Comparison of ENCODE assay signal across 19 cellular contexts in genomic region chr11:98568011-98568410, GRCh38.
A peak's percentile ranks its signal among the peaks of the same experiment; 100 is the strongest.
DNase-seq lines count a peak whose midpoint lies in the region; ATAC-seq and TF ChIP-seq lines count a peak whose summit lies in the region.
"Had no signal": no experiment of that assay in that cellular context is flagged by ENCODE, and none has a peak within 500 bp of the region (broad histone marks: within the 10 kb centered on the region; RNA-seq: fewer than 3 reads in every experiment).

No MANE protein-coding gene starts in this region.

- intact Hi-C loops in Right ventricle myocardium inferior (cut with DNase I): no loop called here

- H3K4me3 ChIP-seq in RWPE2 (ENCODE audit: severe bottlenecking): no peak overlapping the region
- H3K4me3 ChIP-seq in epithelial cell of proximal tubule (ENCODE audit: low read depth, low read length): no peak overlapping the region
- H3K4me3 ChIP-seq: esophagus muscularis mucosa, heart right ventricle, lower lobe of right lung, SK-N-MC, uterus had no signal

- no peaks in the 10 kb centered on the region for H3K27me3 ChIP-seq in RWPE2 (ENCODE audit: insufficient read depth, poor library complexity, severe bottlenecking)
- H3K27me3 ChIP-seq: esophagus muscularis mucosa, heart right ventricle, uterus had no signal

- peak; percentile 76 for ATAC-seq in RWPE2 (ENCODE audit: low read depth)
- no peak for ATAC-seq in Right ventricle myocardium inferior
- ATAC-seq: heart right ventricle, lower lobe of right lung had no signal

- DNase-seq in D341Med (ENCODE audit: low spot score) (peak; percentile 66), M059J (ENCODE audit: low read depth) (peak; percentile 11), RWPE2 (ENCODE audit: low spot score) (no peak), epithelial cell of proximal tubule (ENCODE audit: low read depth) (peak; percentile 7), amygdala (lab: John Stamatoyannopoulos, UW) (no peak), putamen (ENCODE audit: low spot score) (no peak), Right ventricle myocardium inferior (ENCODE audit: missing footprints) (no peak), type B pancreatic cell (ENCODE audit: extremely low spot score, unreplicated experiment) (no peak)
- DNase-seq: activated CD4-positive, alpha-beta T cell treated with anti-CD3 and anti-CD28 coated beads, Interleukin-2, amount 10 ng/mL, durations not matched to agents 7 days and 5 days; aorta; CD4-positive, alpha-beta memory T cell; heart right ventricle; lower lobe of right lung; NCI-H526 treated with DMSO at 0.1 percent for 48 hours; T1000; uterus had no signal

- H3K36me3 ChIP-seq in RWPE2 (ENCODE audit: low read depth): no peaks in the 10 kb centered on the region
- H3K36me3 ChIP-seq: esophagus muscularis mucosa, heart right ventricle, lower lobe of right lung, uterus had no signal

- H3K9me3 ChIP-seq in RWPE2 (ENCODE audit: severe bottlenecking): no peaks in the 10 kb centered on the region
- H3K9me3 ChIP-seq: esophagus muscularis mucosa, heart right ventricle, lower lobe of right lung, uterus had no signal

- H3K27ac ChIP-seq in RWPE2 (ENCODE audit: poor library complexity, severe bottlenecking): no peak overlapping the region
- H3K27ac ChIP-seq: esophagus muscularis mucosa, heart right ventricle, lower lobe of right lung, SK-N-MC, uterus had no signal

- peaks cover 4% of the 10 kb centered on the region for H3K4me1 Mint-ChIP-seq in type B pancreatic cell (ENCODE audit: unreplicated experiment)
- H3K4me1 Mint-ChIP-seq: activated CD4-positive, alpha-beta T cell treated with anti-CD3 and anti-CD28 coated beads, Interleukin-2, amount 10 ng/mL, durations not matched to agents 7 days and 5 days; CD4-positive, alpha-beta memory T cell had no signal

- H3K27ac Mint-ChIP-seq in type B pancreatic cell: no peak overlapping the region
- H3K27ac Mint-ChIP-seq: activated CD4-positive, alpha-beta T cell treated with anti-CD3 and anti-CD28 coated beads, Interleukin-2, amount 10 ng/mL, durations not matched to agents 7 days and 5 days; CD4-positive, alpha-beta memory T cell; dendritic cell treated with granulocyte-macrophage colony-stimulating factor and Interleukin-4, amounts not matched to agents 40 ng/mL and 50 ng/mL, for 4 days had no signal

- H3K4me3 Mint-ChIP-seq in type B pancreatic cell: no peak overlapping the region
- H3K4me3 Mint-ChIP-seq: activated CD4-positive, alpha-beta T cell treated with anti-CD3 and anti-CD28 coated beads, Interleukin-2, amount 10 ng/mL, durations not matched to agents 7 days and 5 days; CD4-positive, alpha-beta memory T cell; dendritic cell treated with granulocyte-macrophage colony-stimulating factor and Interleukin-4, amounts not matched to agents 40 ng/mL and 50 ng/mL, for 4 days had no signal

- H3K36me3 Mint-ChIP-seq in type B pancreatic cell: no peaks in the 10 kb centered on the region
- H3K36me3 Mint-ChIP-seq: CD4-positive, alpha-beta memory T cell had no signal

- H3K4me1 ChIP-seq in RWPE2 (ENCODE audit: insufficient read depth, poor library complexity, severe bottlenecking): no peaks in the 10 kb centered on the region
- H3K4me1 ChIP-seq: esophagus muscularis mucosa, heart right ventricle, lower lobe of right lung, uterus had no signal

- H3K27me3 Mint-ChIP-seq in type B pancreatic cell: no peaks in the 10 kb centered on the region
- H3K27me3 Mint-ChIP-seq: activated CD4-positive, alpha-beta T cell treated with anti-CD3 and anti-CD28 coated beads, Interleukin-2, amount 10 ng/mL, durations not matched to agents 7 days and 5 days; CD4-positive, alpha-beta memory T cell; dendritic cell treated with granulocyte-macrophage colony-stimulating factor and Interleukin-4, amounts not matched to agents 40 ng/mL and 50 ng/mL, for 4 days had no signal

- TF ChIP-seq CTCF in RWPE2 (IDR thresholded peaks at IDR 0.05; ENCODE audit: poor library complexity, severe bottlenecking): no peak
- no peak for TF ChIP-seq CTCF in epithelial cell of proximal tubule (conservative IDR thresholded peaks at IDR 0.05; ENCODE audit: low read depth, low read length)
- TF ChIP-seq CTCF in type B pancreatic cell (conservative IDR thresholded peaks at IDR 0.05): no peak

- H3K9me3 Mint-ChIP-seq in type B pancreatic cell: peaks cover 4% of the 10 kb centered on the region

Comparison
In these comparisons a context has a peak if more than half of its experiments do, and no peak if none do; other contexts are left out.
1. DNase-seq: peak in D341Med (single experiment), M059J (single experiment) and epithelial cell of proximal tubule (single experiment); none in RWPE2 (single experiment), amygdala (0 of 56), putamen (single experiment), Right ventricle myocardium inferior (single experiment) and type B pancreatic cell (single experiment).